8 cellular contexts compared by ENCODE assay signal in genomic region chr6:6686748-6687601, GRCh38.
DNase-seq lines count a peak whose midpoint lies in the region; ATAC-seq lines count a peak whose summit lies in the region.

No MANE protein-coding gene starts in this region.

- peak overlapping the region; percentile 36 to 79 (median 57) for H3K9ac ChIP-seq in skeletal muscle tissue (ENCODE audit: low read depth in 1 of 3, low read length in 3 of 3)

- H3K27ac ChIP-seq in skeletal muscle tissue (ENCODE audit: low read depth, low read length): peak overlapping the region; percentile 77

- H3K4me3 ChIP-seq in iPS-11a (ENCODE audit: low read depth, low read length) (peak overlapping the region; percentile 14), skeletal muscle tissue (ENCODE audit: low read length in 3 of 3) (peak overlapping the region; percentile 52 to 70 (median 54))

- peaks cover 0 to 6% (median 1%) of the 10 kb centered on the region in 3 donors for H3K9me3 ChIP-seq in skeletal muscle tissue (ENCODE audit: control insufficient read depth in 3 of 3, low read length in 3 of 3)

- no peak for ATAC-seq in GM19452 (IDR thresholded peaks at IDR 0.05; ENCODE audit: unreplicated experiment)

- DNase-seq in COR-L47 (lab: John Stamatoyannopoulos, UW) (peak; percentile 98), HT-29 (ENCODE audit: low spot score) (peak; percentile 98), NCI-H69 (lab: John Stamatoyannopoulos, UW) (peak; percentile 100), amniotic epithelial cell (ENCODE audit: low read depth) (peak; percentile 81), GF-D8 (lab: John Stamatoyannopoulos, UW) (no peak)

- H3K36me3 ChIP-seq in skeletal muscle tissue (ENCODE audit: control insufficient read depth in 3 of 3, insufficient read depth in 3 of 3, low read length in 3 of 3): no peaks in the 10 kb centered on the region

- peaks cover 19 to 35% (median 26%) of the 10 kb centered on the region in 3 donors for H3K4me1 ChIP-seq in skeletal muscle tissue (ENCODE audit: control insufficient read depth in 3 of 3, insufficient read depth in 3 of 3, low read length in 3 of 3)

- no peaks in the 10 kb centered on the region for H3K27me3 ChIP-seq in skeletal muscle tissue (ENCODE audit: control insufficient read depth in 3 of 3, insufficient read depth in 3 of 3, low read length in 3 of 3)
